ENCODE assay signal across 17 cellular contexts in genomic region chr5:129177451-129177850, GRCh38.
DNase-seq lines count a peak whose midpoint lies in the region; ATAC-seq, FAIRE-seq and TF ChIP-seq lines count a peak whose summit lies in the region.
"Had no signal": no experiment of that assay in that cellular context is flagged by ENCODE, and none has a peak within 500 bp of the region (broad histone marks: within the 10 kb centered on the region; RNA-seq: fewer than 3 reads in every experiment).

No MANE protein-coding gene starts in this region.

- POLR2A ChIA-PET in Caco-2 (lab: Charles Lee) = no interaction called here

- H2AFZ ChIP-seq in Karpas-422 (ENCODE audit: low read length) (no peak overlapping the region), keratinocyte (ENCODE audit: control insufficient read depth, low read length) (peak overlapping the region; percentile 8)

- H3K9ac ChIP-seq in Karpas-422 (ENCODE audit: low read length) (no peak overlapping the region), endodermal cell (ENCODE audit: extremely low read depth, low read length, poor library complexity, severe bottlenecking) (no peak overlapping the region), keratinocyte (ENCODE audit: control insufficient read depth, extremely low read depth, insufficient read depth, low read length) (no peak overlapping the region)

- H3K27ac ChIP-seq in Karpas-422 (ENCODE audit: low read length) (no peak overlapping the region), RWPE2 (ENCODE audit: poor library complexity, severe bottlenecking) (no peak overlapping the region), endodermal cell (ENCODE audit: low read depth, low read length) (no peak overlapping the region), keratinocyte (ENCODE audit: control insufficient read depth, insufficient read depth, low read length) (no peak overlapping the region)

- H4K20me1 ChIP-seq in Karpas-422 (ENCODE audit: insufficient read depth, low read depth, low read length) (no peaks in the 10 kb centered on the region), keratinocyte (ENCODE audit: control insufficient read depth, extremely low read depth, insufficient read depth, low read length) (no peaks in the 10 kb centered on the region)

- dilution Hi-C loops in keratinocyte (cut with MboI; ENCODE audit: extremely low pct_ligation_motif_present, low sequenced_read_pairs) = no loop called here

- peaks cover 2% of the 10 kb centered on the region for H3K36me3 Mint-ChIP-seq in endodermal cell (ENCODE audit: low read depth)
- H3K36me3 Mint-ChIP-seq in Caco-2 (ENCODE audit: insufficient read depth, unreplicated experiment) = no peaks in the 10 kb centered on the region
- H3K36me3 Mint-ChIP-seq: CD4-positive, CD25-positive, alpha-beta regulatory T cell had no signal

- DNase-seq in Karpas-422 = peak; percentile 7
- no peak for DNase-seq in RWPE2 (ENCODE audit: low spot score)
- peak; percentile 57 for DNase-seq in endodermal cell
- DNase-seq in keratinocyte (ENCODE audit: low read depth, low spot score) = no peak
- DNase-seq in NCI-H82 treated with DMSO at 0.1 percent for 48 hours (lab: John Stamatoyannopoulos, UW; ENCODE audit: unreplicated experiment) = no peak
- DNase-seq in activated CD4-positive, CD25-positive, alpha-beta regulatory T cell (lab: John Stamatoyannopoulos, UW) = no peak
- no peak for DNase-seq in Caco-2
- DNase-seq: ACHN; BE2C; C1 segment of cervical spinal cord; CD4-positive, CD25-positive, alpha-beta regulatory T cell; CD8-positive, alpha-beta memory T cell; DMS79 treated with DMSO at 0.1 percent for 48 hours; GF-D8; GOT3; H9 had no signal

- H3K27me3 Mint-ChIP-seq in endodermal cell (ENCODE audit: insufficient read depth) (no peaks in the 10 kb centered on the region), Caco-2 (ENCODE audit: insufficient read depth, unreplicated experiment) (peaks cover 5% of the 10 kb centered on the region)
- H3K27me3 Mint-ChIP-seq: CD4-positive, CD25-positive, alpha-beta regulatory T cell had no signal

- H3K27me3 ChIP-seq in Karpas-422 (ENCODE audit: low read length) (no peaks in the 10 kb centered on the region), RWPE2 (ENCODE audit: insufficient read depth, poor library complexity, severe bottlenecking) (no peaks in the 10 kb centered on the region), endodermal cell (ENCODE audit: control insufficient read depth, insufficient read depth, low read length, poor library complexity, severe bottlenecking) (no peaks in the 10 kb centered on the region), keratinocyte (ENCODE audit: control insufficient read depth, extremely low read depth, insufficient read depth, low read length) (no peaks in the 10 kb centered on the region), Caco-2 (replicated peaks; ENCODE audit: control insufficient read depth, insufficient read depth, low read length) (no peaks in the 10 kb centered on the region)
- H3K27me3 ChIP-seq: BE2C had no signal

- CTCF ChIA-PET in Caco-2 (lab: Charles Lee) = no interaction called here

- H3K4me1 Mint-ChIP-seq in endodermal cell (peaks cover 22% of the 10 kb centered on the region), Caco-2 (ENCODE audit: low read depth, unreplicated experiment) (no peaks in the 10 kb centered on the region)
- H3K4me1 Mint-ChIP-seq: CD4-positive, CD25-positive, alpha-beta regulatory T cell; CD8-positive, alpha-beta memory T cell; H9 had no signal

- H3K9me3 ChIP-seq in Karpas-422 (ENCODE audit: low read length) (no peaks in the 10 kb centered on the region), RWPE2 (ENCODE audit: severe bottlenecking) (no peaks in the 10 kb centered on the region), endodermal cell (ENCODE audit: control insufficient read depth, low read length) (peaks cover 12% of the 10 kb centered on the region), keratinocyte (ENCODE audit: control insufficient read depth, low read depth, low read length) (no peaks in the 10 kb centered on the region), Caco-2 (no peaks in the 10 kb centered on the region)
- H3K9me3 ChIP-seq: BE2C had no signal

- H3K4me3 ChIP-seq in Karpas-422 (ENCODE audit: low read length) (no peak overlapping the region), RWPE2 (ENCODE audit: severe bottlenecking) (no peak overlapping the region), endodermal cell (ENCODE audit: low read length) (peak overlapping the region; percentile 57), keratinocyte (ENCODE audit: control insufficient read depth in 2 of 3, extremely low read depth in 1 of 3, insufficient read depth in 2 of 3, low read depth in 1 of 3, low read length in 3 of 3) (no peak overlapping the region), Caco-2 (ENCODE audit: low read depth, low read length) (no peak overlapping the region)

- H3K4me1 ChIP-seq in Karpas-422 (ENCODE audit: low read length) = no peaks in the 10 kb centered on the region
- H3K4me1 ChIP-seq in RWPE2 (ENCODE audit: insufficient read depth, poor library complexity, severe bottlenecking) = no peaks in the 10 kb centered on the region
- H3K4me1 ChIP-seq in endodermal cell (ENCODE audit: control insufficient read depth, insufficient read depth, low read length) = peaks cover 11% of the 10 kb centered on the region
- H3K4me1 ChIP-seq in keratinocyte (ENCODE audit: control insufficient read depth, extremely low read depth, insufficient read depth, low read length) = no peaks in the 10 kb centered on the region
- no peaks in the 10 kb centered on the region for H3K4me1 ChIP-seq in Caco-2
- H3K4me1 ChIP-seq: BE2C had no signal

- H3K4me2 ChIP-seq in Karpas-422 (ENCODE audit: low read depth, low read length, poor library complexity, severe bottlenecking) = no peak overlapping the region
- no peak overlapping the region for H3K4me2 ChIP-seq in keratinocyte (ENCODE audit: control insufficient read depth, extremely low read depth, insufficient read depth, low read depth, low read length)

- ATAC-seq in RWPE2 (ENCODE audit: low read depth) = peak; percentile 40; the same call in 2 of the 3 replicates

- no peaks in the 10 kb centered on the region for H3K9me2 ChIP-seq in Karpas-422 (replicated peaks; ENCODE audit: insufficient read depth, low read length)

- BruUV-seq in Caco-2 (replicated peaks; lab: Mats Ljungman, UMichigan) = no TSS peak

- TF ChIP-seq CTCF in RWPE2 (IDR thresholded peaks at IDR 0.05; ENCODE audit: poor library complexity, severe bottlenecking) (no peak), endodermal cell (conservative IDR thresholded peaks at IDR 0.05) (no peak), keratinocyte (optimal IDR thresholded peaks at IDR 0.05 in 1 of 3, IDR thresholded peaks at IDR 0.05 in 1 of 3, conservative IDR thresholded peaks at IDR 0.05 in 1 of 3; ENCODE audit: extremely low read depth in 1 of 3, insufficient read depth in 2 of 3, low read length in 3 of 3) (no peak), Caco-2 (IDR thresholded peaks at IDR 0.05; ENCODE audit: insufficient read depth in 1 of 2, low read depth in 1 of 2, low read length in 1 of 2, severe bottlenecking in 1 of 2, unreplicated experiment in 1 of 2) (no peak)

- H3K27ac Mint-ChIP-seq in endodermal cell (no peak overlapping the region), Caco-2 (ENCODE audit: unreplicated experiment) (no peak overlapping the region)
- H3K27ac Mint-ChIP-seq: CD4-positive, CD25-positive, alpha-beta regulatory T cell; CD8-positive, alpha-beta memory T cell; H9 had no signal

- H3K4me3 Mint-ChIP-seq in endodermal cell = no peak overlapping the region
- no peak overlapping the region for H3K4me3 Mint-ChIP-seq in Caco-2 (ENCODE audit: unreplicated experiment)
- H3K4me3 Mint-ChIP-seq: CD4-positive, CD25-positive, alpha-beta regulatory T cell; CD8-positive, alpha-beta memory T cell; H9 had no signal

- no peaks in the 10 kb centered on the region for H3K79me2 ChIP-seq in Karpas-422 (ENCODE audit: low read length)
- H3K79me2 ChIP-seq in keratinocyte (ENCODE audit: control insufficient read depth, insufficient read depth, low read length) = no peaks in the 10 kb centered on the region

- H3K36me3 ChIP-seq in Karpas-422 (ENCODE audit: insufficient read depth, low read length) (no peaks in the 10 kb centered on the region), RWPE2 (ENCODE audit: low read depth) (no peaks in the 10 kb centered on the region), endodermal cell (ENCODE audit: control insufficient read depth, insufficient read depth, low read length) (no peaks in the 10 kb centered on the region), keratinocyte (ENCODE audit: control insufficient read depth in 2 of 2, extremely low read depth in 1 of 2, insufficient read depth in 2 of 2, low read length in 2 of 2) (no peaks in the 10 kb centered on the region), Caco-2 (ENCODE audit: control insufficient read depth, insufficient read depth, low read length) (no peaks in the 10 kb centered on the region)
- H3K36me3 ChIP-seq: BE2C had no signal

- FAIRE-seq in keratinocyte (lab: Jason Lieb, UNC) = no peak
- FAIRE-seq: A204.1 had no signal

- H3K9me1 ChIP-seq in keratinocyte (ENCODE audit: control insufficient read depth, extremely low read depth, insufficient read depth, low read length) = no peaks in the 10 kb centered on the region

- H3K9me3 Mint-ChIP-seq in endodermal cell = peaks cover 17% of the 10 kb centered on the region
- no peaks in the 10 kb centered on the region for H3K9me3 Mint-ChIP-seq in Caco-2 (ENCODE audit: unreplicated experiment)

- intact Hi-C loops in Caco-2 (cut with micrococcal nuclease; ENCODE audit: unreplicated experiment) = no loop called here

Comparison
In these comparisons a context has a peak if more than half of its experiments do, and no peak if none do; other contexts are left out.
1. DNase-seq: peak in Karpas-422 (single experiment) and endodermal cell (single experiment); none in RWPE2 (single experiment), keratinocyte (single experiment), NCI-H82 treated with DMSO at 0.1 percent for 48 hours (single experiment), activated CD4-positive, CD25-positive, alpha-beta regulatory T cell (0 of 4) and Caco-2 (0 of 2).